Comparison of ENCODE assay signal across 13 cellular contexts in genomic region chr1:2493691-2494322, GRCh38. TPM values are rescaled to one million over a fixed set of nuclear protein-coding genes. Genes with fewer than 3 reads are reported as not detected.
A peak's percentile ranks its signal among the peaks of the same experiment; 100 is the strongest.
DNase-seq lines count a peak whose midpoint lies in the region; FAIRE-seq and TF ChIP-seq lines count a peak whose summit lies in the region.
"Had no signal": no experiment of that assay in that cellular context is flagged by ENCODE, and none has a peak within 500 bp of the region (broad histone marks: within the 10 kb centered on the region; RNA-seq: fewer than 3 reads in every experiment).

No MANE protein-coding gene starts in this region.

- no peaks in the 10 kb centered on the region for H3K9me3 ChIP-seq in Caco-2
- H3K9me3 ChIP-seq in thyroid gland, result no peaks in the 10 kb centered on the region

- peaks cover 12% of the 10 kb centered on the region for H3K4me1 ChIP-seq in Caco-2
- H3K4me1 ChIP-seq in thyroid gland, result no peaks in the 10 kb centered on the region

- intact Hi-C loops in Caco-2 (cut with micrococcal nuclease; ENCODE audit: unreplicated experiment) (no loop called here), posterior cingulate gyrus (cut with DNase I) (no loop called here), thyroid gland (cut with DNase I) (no loop called here)

- DNase-seq in Caco-2 (no peak), RWPE1 (ENCODE audit: low spot score) (no peak), fibroblast of villous mesenchyme (ENCODE audit: low read depth) (peak; percentile 42), posterior cingulate gyrus (peak; percentile 80 to 98 (median 87)), D721Med (ENCODE audit: insufficient read length, low spot score) (no peak), thyroid gland (no peak), NCI-H2081 treated with DMSO at 0.1 percent for 48 hours (lab: John Stamatoyannopoulos, UW) (no peak)
- DNase-seq: activated T-cell treated with anti-CD3 and anti-CD28 coated beads, Interleukin-2, amount 50 U/mL, for 1 hour; Kasumi-1; RPMI8226; stimulated activated CD4-positive, alpha-beta T cell treated with anti-CD3 and anti-CD28 coated beads, Interleukin-12 subunit alpha, Interleukin-12 subunit beta, amount 100 ng/mL, for 4 hours had no signal

- FAIRE-seq in D721Med (lab: Jason Lieb, UNC), result no peak

- POLR2A ChIA-PET in Caco-2 (lab: Charles Lee) (no interaction called here), RWPE1 (lab: Yijun Ruan, JAX; ENCODE audit: low non-redundant PET) (no interaction called here)

- H3K9me3 Mint-ChIP-seq in Caco-2 (ENCODE audit: unreplicated experiment), result no peaks in the 10 kb centered on the region

- no peak for TF ChIP-seq CTCF in Caco-2 (IDR thresholded peaks at IDR 0.05; ENCODE audit: insufficient read depth in 1 of 2, low read depth in 1 of 2, low read length in 1 of 2, severe bottlenecking in 1 of 2, unreplicated experiment in 1 of 2)
- no peak for TF ChIP-seq CTCF in RWPE1 (conservative IDR thresholded peaks at IDR 0.05; ENCODE audit: low read depth)
- no peak for TF ChIP-seq CTCF in fibroblast of villous mesenchyme (IDR thresholded peaks at IDR 0.05; ENCODE audit: insufficient read depth, low read depth, low read length)
- TF ChIP-seq CTCF in D721Med (IDR thresholded peaks at IDR 0.05; ENCODE audit: insufficient read depth, missing control alignments), result no peak
- TF ChIP-seq CTCF in thyroid gland (IDR thresholded peaks at IDR 0.05), result no peak

- H3K4me3 ChIP-seq in Caco-2 (ENCODE audit: low read depth, low read length) (no peak overlapping the region), fibroblast of villous mesenchyme (ENCODE audit: low read depth, low read length) (no peak overlapping the region), thyroid gland (replicated peaks in 1 of 3) (no peak overlapping the region)

- BruUV-seq in Caco-2 (replicated peaks; lab: Mats Ljungman, UMichigan), result no TSS peak

- no peak for TF ChIP-seq POLR2A in thyroid gland (IDR thresholded peaks at IDR 0.05)

- WGBS in thyroid gland, 2 donors, result 77 to 83% methylated on average over 22 to 23 of the region's 24 CpGs

- no peaks in the 10 kb centered on the region for H3K36me3 ChIP-seq in Caco-2 (ENCODE audit: control insufficient read depth, insufficient read depth, low read length)
- H3K36me3 ChIP-seq in thyroid gland, result no peaks in the 10 kb centered on the region

- no peak overlapping the region for H3K4me3 Mint-ChIP-seq in Caco-2 (ENCODE audit: unreplicated experiment)
- H3K4me3 Mint-ChIP-seq: nephron had no signal

- H3K36me3 Mint-ChIP-seq in Caco-2 (ENCODE audit: insufficient read depth, unreplicated experiment), result no peaks in the 10 kb centered on the region

- H3K27me3 ChIP-seq in Caco-2 (replicated peaks; ENCODE audit: control insufficient read depth, insufficient read depth, low read length), result no peaks in the 10 kb centered on the region
- no peaks in the 10 kb centered on the region for H3K27me3 ChIP-seq in thyroid gland

- peak overlapping the region; percentile 72 for H3K27ac Mint-ChIP-seq in Caco-2 (ENCODE audit: unreplicated experiment)

- CTCF ChIA-PET in Caco-2 (lab: Charles Lee) (no interaction called here), RWPE1 (lab: Yijun Ruan, JAX) (no interaction called here)

- H3K27ac ChIP-seq in RWPE1 (peak overlapping the region; percentile 89), thyroid gland (no peak overlapping the region)

- H3K27me3 Mint-ChIP-seq in Caco-2 (ENCODE audit: insufficient read depth, unreplicated experiment), result no peaks in the 10 kb centered on the region

- peaks cover 7% of the 10 kb centered on the region for H3K4me1 Mint-ChIP-seq in Caco-2 (ENCODE audit: low read depth, unreplicated experiment)
- H3K4me1 Mint-ChIP-seq: nephron had no signal

RNA-seq across cellular contexts. Expression of gene PLCH2, which starts 17.7 kb away (rescaled TPM):
- total RNA-seq in Caco-2 (2022) (0.27 and 0.32 TPM in 2 replicates), fibroblast of villous mesenchyme (under 0.01 TPM in 2 replicates), thyroid gland (1 to 10 TPM in 2 of 4 donors, under 1 TPM in 2; 0.29 to 2.2 (median 0.76) TPM)

RNA-seq across cellular contexts. Expression of gene PANK4, which starts 32.6 kb away (rescaled TPM):
- 27.0 and 31.7 TPM in 2 replicates for total RNA-seq in Caco-2 (2022)
- total RNA-seq in fibroblast of villous mesenchyme, result 23.8 and 27.6 TPM in 2 replicates
- total RNA-seq in thyroid gland, result 10 to 100 TPM; 29.3 to 39.9 (median 38.0) TPM

RNA-seq across cellular contexts. Expression of gene HES5, which starts 36.3 kb away (rescaled TPM):
- total RNA-seq in Caco-2 (2022) (not detected in 2 replicates), fibroblast of villous mesenchyme (under 0.01 TPM in 1 of 2 replicates, not detected in the other), thyroid gland (not detected)
- total RNA-seq: chondrocyte had no signal

Comparison
In these comparisons a context has a peak if more than half of its experiments do, and no peak if none do; other contexts are left out.
1. DNase-seq: peak in fibroblast of villous mesenchyme (single experiment) and posterior cingulate gyrus (10 of 10); none in Caco-2 (0 of 2), RWPE1 (single experiment), D721Med (single experiment), thyroid gland (0 of 2) and NCI-H2081 treated with DMSO at 0.1 percent for 48 hours (single experiment).